In genomic region chr5:15009420-15009819, GRCh38 we compare ENCODE assay signal across 10 cellular contexts.
DNase-seq lines count a peak whose midpoint lies in the region; ATAC-seq and TF ChIP-seq lines count a peak whose summit lies in the region.
"Had no signal": no experiment of that assay in that cellular context is flagged by ENCODE, and none has a peak within 500 bp of the region (broad histone marks: within the 10 kb centered on the region; RNA-seq: fewer than 3 reads in every experiment).

No MANE protein-coding gene starts in this region.

- peaks cover 11% of the 10 kb centered on the region for H3K4me1 ChIP-seq in psoas muscle

- intact Hi-C loops in psoas muscle (cut with DNase I) (loop anchor here in 1 of 2 donors (5.0 kb wide), 1 partner anchor 137 kb away; the partner anchor contains the start of gene ANKH), dorsolateral prefrontal cortex (cut with DNase I) (loop anchor here in 1 of 2 donors (5.0 kb wide), 1 partner anchor 607 kb away; no protein-coding TSS in a partner anchor)

- DNase-seq in HT-29 (ENCODE audit: low spot score) (peak; percentile 97), NCI-H774 (lab: John Stamatoyannopoulos, UW) (peak; percentile 80), epithelial cell of prostate (ENCODE audit: low read depth, low spot score) (peak; percentile 33), psoas muscle (no peak), dorsolateral prefrontal cortex (no peak), KBM-7 (no peak)
- DNase-seq in activated CD4-positive, alpha-beta T cell treated with anti-CD3 and anti-CD28 coated beads for 48 hours, result no peak
- DNase-seq: occipital lobe, upper lobe of left lung had no signal

- H3K27me3 ChIP-seq in psoas muscle (ENCODE audit: insufficient read depth in 3 of 3, low read length in 2 of 3) (no peaks in the 10 kb centered on the region), dorsolateral prefrontal cortex (no peaks in the 10 kb centered on the region)
- H3K27me3 ChIP-seq: upper lobe of left lung had no signal

- no peaks in the 10 kb centered on the region for H3K9me3 ChIP-seq in psoas muscle
- H3K9me3 ChIP-seq: upper lobe of left lung had no signal

- in situ Hi-C loops in KBM-7 (cut with MboI; ENCODE audit: low pct_unique_long_range_greater_than_20kb, low sequenced_read_pairs), result loop anchor here (25.0 kb wide), 1 partner anchor 272 kb away; no protein-coding TSS in a partner anchor

- H3K27ac ChIP-seq in epithelial cell of prostate (peak overlapping the region; percentile 77), psoas muscle (peak overlapping the region; percentile 59), dorsolateral prefrontal cortex (peak overlapping the region in 4 of 59 donors; percentile 11 to 55 (median 28))

- H3K4me3 ChIP-seq in psoas muscle (no peak overlapping the region), dorsolateral prefrontal cortex (no peak overlapping the region)
- H3K4me3 ChIP-seq: upper lobe of left lung had no signal

- 36 to 52% (median 36%) methylated on average over 3 of the region's 3 CpGs for WGBS in psoas muscle, 3 donors

- H3K36me3 ChIP-seq in psoas muscle (ENCODE audit: insufficient read depth in 1 of 2, low read depth in 1 of 2), result no peaks in the 10 kb centered on the region
- H3K36me3 ChIP-seq: upper lobe of left lung had no signal

- peak; percentile 35 to 57 (median 42) for ATAC-seq in psoas muscle
- ATAC-seq in HG03175 (IDR thresholded peaks at IDR 0.05; ENCODE audit: unreplicated experiment), result no peak

- TF ChIP-seq CTCF in psoas muscle (IDR thresholded peaks at IDR 0.05), result no peak
- no peak for TF ChIP-seq CTCF in dorsolateral prefrontal cortex (IDR thresholded peaks at IDR 0.05 in 54 of 56, conservative IDR thresholded peaks at IDR 0.05 in 2 of 56; ENCODE audit: low read depth in 1 of 56, partially characterized antibody in 56 of 56)

Comparison
In these comparisons a context has a peak if more than half of its experiments do, and no peak if none do; other contexts are left out.
1. DNase-seq: peak in HT-29 (single experiment), NCI-H774 (single experiment) and epithelial cell of prostate (single experiment); none in psoas muscle (0 of 2), dorsolateral prefrontal cortex (0 of 10), KBM-7 (single experiment) and activated CD4-positive, alpha-beta T cell treated with anti-CD3 and anti-CD28 coated beads for 48 hours (single experiment).